29 cellular contexts compared by ENCODE assay signal in the genomic region with DNA sequence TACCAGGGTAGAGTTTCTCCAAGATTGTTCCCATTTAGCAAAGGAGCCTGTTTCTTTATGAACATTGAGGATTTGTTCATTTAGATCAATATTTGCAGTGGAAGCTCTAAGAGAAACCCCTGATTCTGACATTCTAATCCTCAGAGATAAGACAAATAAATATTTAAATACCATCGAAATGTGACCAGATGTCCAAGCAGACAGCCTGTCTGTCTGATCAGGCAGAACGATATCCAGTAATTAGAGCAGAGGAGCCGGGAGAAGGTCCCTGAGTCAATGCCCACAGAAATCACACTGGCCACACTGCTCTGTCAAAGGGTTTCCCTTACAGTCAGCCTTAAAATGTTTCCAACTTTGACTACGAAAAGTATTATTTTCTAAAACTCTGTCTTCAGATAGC. TPM values are rescaled to one million over a fixed set of nuclear protein-coding genes. Genes with fewer than 3 reads are reported as not detected.
"Had no signal": no experiment of that assay in that cellular context is flagged by ENCODE, and none has a peak within 500 bp of the region (broad histone marks: within the 10 kb centered on the region; RNA-seq: fewer than 3 reads in every experiment).

No MANE protein-coding gene starts in this region.

- H3K9me3 Mint-ChIP-seq: activated CD4-positive, alpha-beta memory T cell treated with anti-CD3 and anti-CD28 coated beads, Interleukin-2, amount 10 ng/mL, durations not matched to agents 7 days and 5 days; activated naive CD4-positive, alpha-beta T cell treated with anti-CD3 and anti-CD28 coated beads, Interleukin-2, amount 10 ng/mL, durations not matched to agents 7 days and 5 days; activated naive CD8-positive, alpha-beta T cell treated with anti-CD3 and anti-CD28 coated beads for 36 hours; activated T-helper 17 cell treated with anti-CD3 and anti-CD28 coated beads, Interleukin-2, amount 50 U/mL, for 72 hours; T-helper 2 cell treated with Interferon-gamma antibody and Interleukin-4, amounts not matched to agents 5 μg/mL and 100 μg/mL, for 36 hours had no signal

- DNase-seq: activated CD4-positive, alpha-beta memory T cell treated with anti-CD3 and anti-CD28 coated beads, Interleukin-2, amount 10 ng/mL, durations not matched to agents 7 days and 5 days; activated CD4-positive, alpha-beta T cell treated with anti-CD3 and anti-CD28 coated beads for 36 hours; activated CD4-positive, alpha-beta T cell treated with anti-CD3 and anti-CD28 coated beads, Interleukin-2, amount 50 U/mL, for 1 hour; activated gamma-delta T cell treated with Interleukin-2 at 50 U/mL for 16 hours; activated naive CD4-positive, alpha-beta T cell treated with anti-CD3 and anti-CD28 coated beads, Interleukin-2, amount 10 ng/mL, durations not matched to agents 7 days and 5 days; activated naive CD8-positive, alpha-beta T cell treated with anti-CD3 and anti-CD28 coated beads for 36 hours; activated T-cell treated with anti-CD3 and anti-CD28 coated beads for 4 hours; activated T-cell treated with anti-CD3 and anti-CD28 coated beads, Interleukin-2, amount 50 U/mL, for 48 hours; adrenal gland; anterior cingulate cortex; caudate nucleus; colonic mucosa; MG63; MV-4-11; NCI-H1092 treated with DMSO at 0.1 percent for 48 hours; NCI-H1417 treated with DMSO at 0.1 percent for 48 hours; NCI-H187; NCI-H2081; NCI-H446; NCI-H774; SIG-M5; SW 1271 had no signal

- H3K4me1 ChIP-seq: adrenal gland, breast epithelium, colonic mucosa had no signal

- H3K4me3 Mint-ChIP-seq: activated CD4-positive, alpha-beta memory T cell treated with anti-CD3 and anti-CD28 coated beads, Interleukin-2, amount 10 ng/mL, durations not matched to agents 7 days and 5 days; activated CD4-positive, alpha-beta T cell treated with anti-CD3 and anti-CD28 coated beads for 36 hours; activated naive CD4-positive, alpha-beta T cell treated with anti-CD3 and anti-CD28 coated beads, Interleukin-2, amount 10 ng/mL, durations not matched to agents 7 days and 5 days; activated naive CD8-positive, alpha-beta T cell treated with anti-CD3 and anti-CD28 coated beads for 36 hours; activated T-helper 17 cell treated with anti-CD3 and anti-CD28 coated beads, Interleukin-2, amount 50 U/mL, for 72 hours; T-helper 2 cell treated with Interferon-gamma antibody and Interleukin-4, amounts not matched to agents 5 μg/mL and 100 μg/mL, for 36 hours had no signal

- H3K9me3 ChIP-seq: adrenal gland, breast epithelium, colonic mucosa, MG63 had no signal

- H3K27me3 Mint-ChIP-seq: activated CD4-positive, alpha-beta T cell treated with anti-CD3 and anti-CD28 coated beads for 36 hours; activated T-helper 17 cell treated with anti-CD3 and anti-CD28 coated beads, Interleukin-2, amount 50 U/mL, for 72 hours had no signal

- H3K36me3 Mint-ChIP-seq: activated naive CD4-positive, alpha-beta T cell treated with anti-CD3 and anti-CD28 coated beads, Interleukin-2, amount 10 ng/mL, durations not matched to agents 7 days and 5 days; activated naive CD8-positive, alpha-beta T cell treated with anti-CD3 and anti-CD28 coated beads for 36 hours had no signal

- H3K4me3 ChIP-seq: adrenal gland, breast epithelium, colonic mucosa, MG63, SK-N-MC had no signal

- H3K27ac ChIP-seq: adrenal gland, breast epithelium, colonic mucosa, SK-N-MC had no signal

- H3K27me3 ChIP-seq: adrenal gland, breast epithelium, colonic mucosa, MG63 had no signal

- H3K4me1 Mint-ChIP-seq: activated CD4-positive, alpha-beta memory T cell treated with anti-CD3 and anti-CD28 coated beads, Interleukin-2, amount 10 ng/mL, durations not matched to agents 7 days and 5 days; activated CD4-positive, alpha-beta T cell treated with anti-CD3 and anti-CD28 coated beads for 36 hours; activated naive CD4-positive, alpha-beta T cell treated with anti-CD3 and anti-CD28 coated beads, Interleukin-2, amount 10 ng/mL, durations not matched to agents 7 days and 5 days; activated naive CD8-positive, alpha-beta T cell treated with anti-CD3 and anti-CD28 coated beads for 36 hours; activated T-helper 17 cell treated with anti-CD3 and anti-CD28 coated beads, Interleukin-2, amount 50 U/mL, for 72 hours had no signal

- H3K27ac Mint-ChIP-seq: activated CD4-positive, alpha-beta memory T cell treated with anti-CD3 and anti-CD28 coated beads, Interleukin-2, amount 10 ng/mL, durations not matched to agents 7 days and 5 days; activated CD4-positive, alpha-beta T cell treated with anti-CD3 and anti-CD28 coated beads for 36 hours; activated naive CD4-positive, alpha-beta T cell treated with anti-CD3 and anti-CD28 coated beads, Interleukin-2, amount 10 ng/mL, durations not matched to agents 7 days and 5 days; activated naive CD8-positive, alpha-beta T cell treated with anti-CD3 and anti-CD28 coated beads for 36 hours; activated T-helper 17 cell treated with anti-CD3 and anti-CD28 coated beads, Interleukin-2, amount 50 U/mL, for 72 hours; T-helper 2 cell treated with Interferon-gamma antibody and Interleukin-4, amounts not matched to agents 5 μg/mL and 100 μg/mL, for 36 hours had no signal

- H3K36me3 ChIP-seq: adrenal gland, breast epithelium, colonic mucosa, MG63 had no signal

RNA-seq across cellular contexts. Expression of a gene that starts 15.7 kb away (rescaled TPM):
- total RNA-seq: activated CD4-positive, alpha-beta memory T cell treated with anti-CD3 and anti-CD28 coated beads, Interleukin-2, amount 10 ng/mL, durations not matched to agents 7 days and 5 days; activated CD4-positive, alpha-beta T cell treated with anti-CD3 and anti-CD28 coated beads for 36 hours; activated CD8-positive, alpha-beta memory T cell treated with anti-CD3 and anti-CD28 coated beads for 36 hours; activated naive CD8-positive, alpha-beta T cell treated with anti-CD3 and anti-CD28 coated beads for 36 hours; activated T-helper 17 cell treated with anti-CD3 and anti-CD28 coated beads, Interleukin-2, amount 50 U/mL, for 72 hours; OCI-LY7; T-helper 1 cell treated with Interleukin-12 subunit alpha and Interleukin-12 subunit beta and Interleukin-4 antibody, amounts not matched to agents 30 ng/mL and 1 ng/mL, for 36 hours had no signal
